26 cellular contexts compared by ENCODE assay signal in genomic region chr12:33529810-33530209, GRCh38.
"Had no signal": no experiment of that assay in that cellular context is flagged by ENCODE, and none has a peak within 500 bp of the region (broad histone marks: within the 10 kb centered on the region; RNA-seq: fewer than 3 reads in every experiment).

No MANE protein-coding gene starts in this region.

- H3K27me3 Mint-ChIP-seq: activated CD4-positive, alpha-beta T cell treated with anti-CD3 and anti-CD28 coated beads, Interleukin-2, amount 10 ng/mL, durations not matched to agents 7 days and 5 days; central memory CD8-positive, alpha-beta T cell; progenitor cell of endocrine pancreas had no signal

- H3K36me3 ChIP-seq: brain microvascular endothelial cell, colonic mucosa, right atrium auricular region, thyroid gland, uterus had no signal

- H3K9me3 ChIP-seq: colonic mucosa, right atrium auricular region, thyroid gland, uterus had no signal

- H3K9me3 Mint-ChIP-seq: activated CD4-positive, alpha-beta T cell treated with anti-CD3 and anti-CD28 coated beads, Interleukin-2, amount 10 ng/mL, durations not matched to agents 7 days and 5 days; central memory CD8-positive, alpha-beta T cell; neural crest cell had no signal

- H3K27ac ChIP-seq: brain microvascular endothelial cell, colonic mucosa, foreskin keratinocyte, right atrium auricular region, thyroid gland, uterus had no signal

- H3K4me1 Mint-ChIP-seq: activated CD4-positive, alpha-beta T cell treated with anti-CD3 and anti-CD28 coated beads, Interleukin-2, amount 10 ng/mL, durations not matched to agents 7 days and 5 days; central memory CD8-positive, alpha-beta T cell; neural crest cell had no signal

- H3K27ac Mint-ChIP-seq: activated CD4-positive, alpha-beta T cell treated with anti-CD3 and anti-CD28 coated beads, Interleukin-2, amount 10 ng/mL, durations not matched to agents 7 days and 5 days; activated CD8-positive, alpha-beta T cell treated with anti-CD3 and anti-CD28 coated beads, Interleukin-2, amount 10 ng/mL, durations not matched to agents 7 days and 5 days; mesothelial cell of epicardium; progenitor cell of endocrine pancreas had no signal

- H3K27me3 ChIP-seq: brain microvascular endothelial cell, colonic mucosa, foreskin keratinocyte, right atrium auricular region, thyroid gland, uterus had no signal

- H3K4me3 Mint-ChIP-seq: activated CD4-positive, alpha-beta T cell treated with anti-CD3 and anti-CD28 coated beads, Interleukin-2, amount 10 ng/mL, durations not matched to agents 7 days and 5 days; activated CD8-positive, alpha-beta T cell treated with anti-CD3 and anti-CD28 coated beads, Interleukin-2, amount 10 ng/mL, durations not matched to agents 7 days and 5 days; activated T-cell treated with anti-CD3 and anti-CD28 coated beads, Interleukin-2, amount 50 U/mL, for 4 hours; central memory CD8-positive, alpha-beta T cell; mesothelial cell of epicardium; neural crest cell had no signal

- ATAC-seq: activated CD4-positive, CD25-positive, alpha-beta regulatory T cell treated with anti-CD3 and anti-CD28 coated beads, Interleukin-2, amount 50 U/mL, for 24 hours; activated CD8-positive, alpha-beta T cell treated with anti-CD3 and anti-CD28 coated beads, Interleukin-2, amount 10 ng/mL, durations not matched to agents 7 days and 5 days; activated T-cell treated with anti-CD3 and anti-CD28 coated beads, Interleukin-2, amount 50 U/mL, for 4 hours; foreskin keratinocyte; left colon had no signal

- H3K4me3 ChIP-seq: colonic mucosa, right atrium auricular region, thyroid gland, uterus had no signal

- H3K36me3 Mint-ChIP-seq: mesothelial cell of epicardium had no signal

- DNase-seq: activated CD4-positive, alpha-beta T cell treated with anti-CD3 and anti-CD28 coated beads, Interleukin-2, amount 10 ng/mL, durations not matched to agents 7 days and 5 days; activated CD8-positive, alpha-beta memory T cell treated with anti-CD3 and anti-CD28 coated beads, Interleukin-2, amount 50 U/mL, for 4 hours; activated CD8-positive, alpha-beta T cell treated with anti-CD3 and anti-CD28 coated beads, Interleukin-2, amount 10 ng/mL, durations not matched to agents 7 days and 5 days; activated effector memory CD4-positive, alpha-beta T cell treated with Interleukin-2 at 50 U/mL for 16 hours; activated naive CD4-positive, alpha-beta T cell treated with anti-CD3 and anti-CD28 coated beads, Interleukin-2, amount 50 U/mL, for 16 hours; activated T-cell treated with anti-CD3 and anti-CD28 coated beads, Interleukin-2, amount 50 U/mL, for 4 hours; aorta; brain microvascular endothelial cell; colonic mucosa; foreskin keratinocyte; glutamatergic neuron; hippocampal formation; islet precursor cell; left colon; stimulated activated CD4-positive, alpha-beta T cell treated with anti-CD3 and anti-CD28 coated beads, Interleukin-12 subunit alpha, Interleukin-12 subunit beta, amount 100 ng/mL, for 4 hours; stimulated activated CD4-positive, alpha-beta T cell treated with anti-CD3 and anti-CD28 coated beads, Interleukin-1b, Interleukin-23, amount 100 ng/mL, for 48 hours; stimulated activated CD8-positive, alpha-beta memory T cell treated with anti-CD3 and anti-CD28 coated beads, Interleukin-4, amount 100 ng/mL, for 48 hours; stimulated activated naive CD4-positive, alpha-beta T cell; thyroid gland; uterus had no signal

- H3K4me1 ChIP-seq: colonic mucosa, foreskin keratinocyte, right atrium auricular region, thyroid gland, uterus had no signal
